ENCODE assay signal across 25 cellular contexts in the genomic region with DNA sequence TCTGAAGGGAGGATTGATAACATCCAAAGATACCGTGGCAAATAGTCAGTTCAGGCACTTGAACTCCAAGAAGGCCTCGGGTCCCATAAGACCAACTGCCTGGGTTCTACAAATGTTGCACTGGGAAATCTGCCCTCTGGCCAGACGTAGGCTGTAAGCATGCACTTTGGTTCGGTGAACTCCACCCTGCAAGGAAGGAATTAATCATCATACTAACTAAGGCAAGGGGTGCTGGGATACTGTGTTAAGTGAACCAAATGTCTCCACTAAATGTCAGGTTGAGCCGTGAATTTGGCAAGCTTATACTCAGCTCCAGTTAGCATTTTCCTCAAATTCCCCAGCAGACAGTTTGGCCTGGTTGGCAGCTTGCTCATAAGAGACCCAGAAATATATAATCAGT.
"Had no signal": no experiment of that assay in that cellular context is flagged by ENCODE, and none has a peak within 500 bp of the region (broad histone marks: within the 10 kb centered on the region; RNA-seq: fewer than 3 reads in every experiment).

No MANE protein-coding gene starts in this region.

- H3K27ac ChIP-seq: esophagus squamous epithelium, gastroesophageal sphincter, left ventricle myocardium inferior, SK-N-MC, stomach, suprapubic skin, tibial nerve had no signal

- H3K4me1 ChIP-seq: esophagus squamous epithelium, left ventricle myocardium inferior, stomach, suprapubic skin, tibial nerve had no signal

- ATAC-seq: activated CD8-positive, alpha-beta T cell treated with anti-CD3 and anti-CD28 coated beads for 36 hours; activated naive CD8-positive, alpha-beta T cell treated with anti-CD3 and anti-CD28 coated beads, Interleukin-2, amount 50 U/mL, for 24 hours; activated T-cell treated with anti-CD3 and anti-CD28 coated beads, Interleukin-2, amount 50 U/mL, for 4 hours; activated T-helper 17 cell treated with anti-CD3 and anti-CD28 coated beads, Interleukin-2, amount 50 U/mL, for 72 hours; gastroesophageal sphincter; mucosa of descending colon; natural killer cell treated with Interleukin-12 subunit alpha and Interleukin-12 subunit beta and Interleukin-15 and Interleukin-18, amount 100 ng/mL, for 72 hours; stimulated activated naive B cell treated with anti-CD40 and anti-IgM and Interleukin-4, amounts not matched to agents 10 μg/mL and 1 μg/mL and 100 μg/mL, for 72 hours; WTC11 had no signal

- DNase-seq: activated CD4-positive, alpha-beta T cell treated with anti-CD3 and anti-CD28 coated beads, Interleukin-2, amount 50 U/mL, for 1 hour; activated CD8-positive, alpha-beta T cell treated with anti-CD3 and anti-CD28 coated beads for 36 hours; activated gamma-delta T cell treated with Interleukin-2 at 50 U/mL for 16 hours; activated naive CD8-positive, alpha-beta T cell treated with anti-CD3 and anti-CD28 coated beads, Interleukin-2, amount 50 U/mL, for 24 hours; activated T-cell treated with anti-CD3 and anti-CD28 coated beads, Interleukin-2, amount 50 U/mL, for 4 hours; caudate nucleus; endodermal cell; esophagus squamous epithelium; hippocampal formation; immature natural killer cell; left ventricle myocardium inferior; mucosa of descending colon; stimulated activated CD4-positive, alpha-beta T cell treated with anti-CD3 and anti-CD28 coated beads, Interleukin-15, amount 100 ng/mL, for 24 hours; stimulated activated CD4-positive, alpha-beta T cell treated with anti-CD3 and anti-CD28 coated beads, Interleukin-2, amount 100 ng/mL, for 24 hours; stimulated activated naive B cell treated with anti-CD40 and anti-IgM and Interleukin-4, amounts not matched to agents 10 μg/mL and 1 μg/mL and 100 μg/mL, for 72 hours; stomach; SW 1271; T-helper 9 cell had no signal

- H3K27me3 ChIP-seq: gastroesophageal sphincter, stomach, suprapubic skin, tibial nerve had no signal

- H3K9me3 ChIP-seq: esophagus squamous epithelium, gastroesophageal sphincter, mucosa of descending colon, stomach, suprapubic skin, tibial nerve had no signal

- H3K4me3 ChIP-seq: esophagus squamous epithelium, gastroesophageal sphincter, left ventricle myocardium inferior, mucosa of descending colon, SK-N-MC, stomach, suprapubic skin, tibial nerve had no signal

- H3K36me3 ChIP-seq: esophagus squamous epithelium, gastroesophageal sphincter, left ventricle myocardium inferior, stomach, suprapubic skin, tibial nerve had no signal
